Comparison of ENCODE assay signal across 20 cellular contexts in genomic region chr10:71854031-71854430, GRCh38. TPM values are rescaled to one million over a fixed set of nuclear protein-coding genes. Genes with fewer than 3 reads are reported as not detected.
DNase-seq lines count a peak whose midpoint lies in the region; ATAC-seq and TF ChIP-seq lines count a peak whose summit lies in the region.
"Had no signal": no experiment of that assay in that cellular context is flagged by ENCODE, and none has a peak within 500 bp of the region (broad histone marks: within the 10 kb centered on the region; RNA-seq: fewer than 3 reads in every experiment).

No MANE protein-coding gene starts in this region.

- H3K4me2 ChIP-seq in fibroblast of lung (ENCODE audit: extremely low read depth, insufficient read depth, low read length) (no peak overlapping the region), neural progenitor cell (no peak overlapping the region)
- H3K4me2 ChIP-seq: BLaER1 had no signal

- no peak overlapping the region for H2AFZ ChIP-seq in fibroblast of lung (ENCODE audit: low read length)
- peak overlapping the region; percentile 22 for H2AFZ ChIP-seq in neural progenitor cell (replicated peaks)

- H3K79me2 ChIP-seq in fibroblast of lung (ENCODE audit: control insufficient read depth, insufficient read depth, low read length) (peaks cover 19% of the 10 kb centered on the region), neural progenitor cell (ENCODE audit: low read depth) (peaks cover 20% of the 10 kb centered on the region)

- peaks cover 28% of the 10 kb centered on the region for H3K4me1 Mint-ChIP-seq in neural progenitor cell
- H3K4me1 Mint-ChIP-seq in activated CD4-positive, alpha-beta T cell treated with anti-CD3 and anti-CD28 coated beads for 36 hours = peaks cover 23% of the 10 kb centered on the region

- H3K27ac ChIP-seq in fibroblast of lung (ENCODE audit: insufficient read depth, low read length) (no peak overlapping the region), neural progenitor cell (no peak overlapping the region)
- H3K27ac ChIP-seq: BLaER1, sigmoid colon had no signal

- H3K27me3 ChIP-seq in fibroblast of lung (ENCODE audit: control insufficient read depth, insufficient read depth, low read length) (no peaks in the 10 kb centered on the region), neural progenitor cell (no peaks in the 10 kb centered on the region)
- H3K27me3 ChIP-seq: BLaER1, dorsolateral prefrontal cortex, sigmoid colon had no signal

- H3K36me3 ChIP-seq in fibroblast of lung (ENCODE audit: control insufficient read depth, insufficient read depth, low read length) (no peaks in the 10 kb centered on the region), neural progenitor cell (no peaks in the 10 kb centered on the region)
- H3K36me3 ChIP-seq: BLaER1, HAP-1, sigmoid colon had no signal

- no peak overlapping the region for H3K4me3 ChIP-seq in fibroblast of lung (replicated peaks in 1 of 4; ENCODE audit: control extremely low read depth in 1 of 4, insufficient read depth in 1 of 4, low read depth in 3 of 4, low read length in 4 of 4)
- H3K4me3 ChIP-seq in neural progenitor cell = no peak overlapping the region
- H3K4me3 ChIP-seq: BLaER1, dorsolateral prefrontal cortex, HAP-1, sigmoid colon had no signal

- peak; percentile 35 for DNase-seq in AG20443 (ENCODE audit: low spot score)
- DNase-seq in OCI-M1 (lab: John Stamatoyannopoulos, UW) = peak; percentile 38
- peak; percentile 57 to 65 for DNase-seq in fibroblast of lung (ENCODE audit: low read depth in 2 of 2)
- DNase-seq in neural progenitor cell (ENCODE audit: low spot score) = no peak
- DNase-seq in NOMO-1 treated with dmso at 0.1 percent for 144 hours (lab: John Stamatoyannopoulos, UW; ENCODE audit: unreplicated experiment) = no peak
- no peak for DNase-seq in activated CD4-positive, alpha-beta T cell treated with anti-CD3 and anti-CD28 coated beads for 36 hours
- DNase-seq: activated CD4-positive, alpha-beta memory T cell treated with anti-CD3 and anti-CD28 coated beads, Interleukin-2, amount 10 ng/mL, durations not matched to agents 7 days and 5 days; amniotic stem cell; DMS79; dorsolateral prefrontal cortex; KBM-7; NCI-H1105; NCI-H345; sigmoid colon; stimulated activated CD4-positive, alpha-beta T cell treated with anti-CD3 and anti-CD28 coated beads, Interleukin-4, amount 100 ng/mL, for 24 hours had no signal

- H4K20me1 ChIP-seq in fibroblast of lung (ENCODE audit: control insufficient read depth, extremely low read depth, insufficient read depth, low read length) (no peaks in the 10 kb centered on the region), neural progenitor cell (ENCODE audit: low read depth) (peaks cover 11% of the 10 kb centered on the region)

- POLR2A ChIA-PET in activated CD4-positive, alpha-beta T cell treated with anti-CD3 and anti-CD28 coated beads for 36 hours (lab: Charles Lee) = interaction anchor here (0.7 kb wide), 1 partner anchor 25 kb away, joined by 3 read pairs; no protein-coding TSS in a partner anchor

- H3K9me3 ChIP-seq in fibroblast of lung (ENCODE audit: control insufficient read depth, insufficient read depth, low read depth, low read length) (no peaks in the 10 kb centered on the region), neural progenitor cell (ENCODE audit: low read depth) (no peaks in the 10 kb centered on the region)
- H3K9me3 ChIP-seq: BLaER1, HAP-1, sigmoid colon had no signal

- TF ChIP-seq CTCF in fibroblast of lung (conservative IDR thresholded peaks at IDR 0.05 in 1 of 2, IDR thresholded peaks at IDR 0.05 in 1 of 2; ENCODE audit: low read depth in 1 of 2, low read length in 2 of 2) (no peak), neural progenitor cell (IDR thresholded peaks at IDR 0.05) (no peak)

- peaks cover 11% of the 10 kb centered on the region for H3K27me3 Mint-ChIP-seq in neural progenitor cell (ENCODE audit: insufficient read depth, low read depth)
- no peaks in the 10 kb centered on the region for H3K27me3 Mint-ChIP-seq in activated CD4-positive, alpha-beta T cell treated with anti-CD3 and anti-CD28 coated beads for 36 hours

- ATAC-seq in HG03354 (IDR thresholded peaks at IDR 0.05; ENCODE audit: poor library complexity, severe bottlenecking, unreplicated experiment) = no peak
- no peak for ATAC-seq in HG03097 (IDR thresholded peaks at IDR 0.05; ENCODE audit: low FRiP score, unreplicated experiment)
- no peak for ATAC-seq in activated CD4-positive, alpha-beta T cell treated with anti-CD3 and anti-CD28 coated beads for 36 hours
- ATAC-seq: natural killer cell treated with Interleukin-12 subunit alpha and Interleukin-12 subunit beta and Interleukin-15 and Interleukin-18, amount 100 ng/mL, for 72 hours had no signal

- intact Hi-C loops in activated CD4-positive, alpha-beta T cell treated with anti-CD3 and anti-CD28 coated beads for 36 hours (cut with DNase I, micrococcal nuclease) = loop anchor here (5.0 kb wide), 2 partner anchors 33 to 1682 kb away; partner anchors contain the start of gene SAR1A (in 1 of the 2)

- H3K27ac Mint-ChIP-seq in neural progenitor cell = peak overlapping the region; percentile 78
- H3K27ac Mint-ChIP-seq in activated CD4-positive, alpha-beta T cell treated with anti-CD3 and anti-CD28 coated beads for 36 hours = no peak overlapping the region
- H3K27ac Mint-ChIP-seq: activated CD4-positive, alpha-beta memory T cell treated with anti-CD3 and anti-CD28 coated beads, Interleukin-2, amount 10 ng/mL, durations not matched to agents 7 days and 5 days; natural killer cell treated with Interleukin-12 subunit alpha and Interleukin-12 subunit beta and Interleukin-15 and Interleukin-18, amount 100 ng/mL, for 72 hours had no signal

- peaks cover 8% of the 10 kb centered on the region for H3F3A ChIP-seq in neural progenitor cell (ENCODE audit: low read depth)

- CTCF ChIA-PET in activated CD4-positive, alpha-beta T cell treated with anti-CD3 and anti-CD28 coated beads for 36 hours (lab: Charles Lee) = interaction anchor here (1.1 kb wide), 1 partner anchor 531 kb away, joined by 3 read pairs; no protein-coding TSS in a partner anchor

- H3K4me1 ChIP-seq in fibroblast of lung (ENCODE audit: control insufficient read depth, extremely low read depth, insufficient read depth, low read length) (peaks cover 6% of the 10 kb centered on the region), neural progenitor cell (peaks cover 4% of the 10 kb centered on the region)

- peak overlapping the region; percentile 37 for H3K4me3 Mint-ChIP-seq in neural progenitor cell
- H3K4me3 Mint-ChIP-seq in activated CD4-positive, alpha-beta T cell treated with anti-CD3 and anti-CD28 coated beads for 36 hours = no peak overlapping the region
- H3K4me3 Mint-ChIP-seq: activated CD4-positive, alpha-beta memory T cell treated with anti-CD3 and anti-CD28 coated beads, Interleukin-2, amount 10 ng/mL, durations not matched to agents 7 days and 5 days; natural killer cell treated with Interleukin-12 subunit alpha and Interleukin-12 subunit beta and Interleukin-15 and Interleukin-18, amount 100 ng/mL, for 72 hours had no signal

- H3K9ac ChIP-seq in fibroblast of lung (ENCODE audit: insufficient read depth, low read length) = no peak overlapping the region
- no peak overlapping the region for H3K9ac ChIP-seq in neural progenitor cell
- H3K9ac ChIP-seq: BLaER1 had no signal

- no peaks in the 10 kb centered on the region for H3K9me3 Mint-ChIP-seq in neural progenitor cell
- no peaks in the 10 kb centered on the region for H3K9me3 Mint-ChIP-seq in activated CD4-positive, alpha-beta T cell treated with anti-CD3 and anti-CD28 coated beads for 36 hours (ENCODE audit: low read depth)
- H3K9me3 Mint-ChIP-seq: activated CD4-positive, alpha-beta memory T cell treated with anti-CD3 and anti-CD28 coated beads, Interleukin-2, amount 10 ng/mL, durations not matched to agents 7 days and 5 days; natural killer cell treated with Interleukin-12 subunit alpha and Interleukin-12 subunit beta and Interleukin-15 and Interleukin-18, amount 100 ng/mL, for 72 hours had no signal

- H3K36me3 Mint-ChIP-seq in neural progenitor cell = peaks cover 6% of the 10 kb centered on the region
- no peaks in the 10 kb centered on the region for H3K36me3 Mint-ChIP-seq in activated CD4-positive, alpha-beta T cell treated with anti-CD3 and anti-CD28 coated beads for 36 hours (ENCODE audit: low read depth)
- H3K36me3 Mint-ChIP-seq: natural killer cell treated with Interleukin-12 subunit alpha and Interleukin-12 subunit beta and Interleukin-15 and Interleukin-18, amount 100 ng/mL, for 72 hours had no signal

RNA-seq across cellular contexts. Expression of gene PSAP, which starts 3.0 kb away (rescaled TPM):
- total RNA-seq in fibroblast of lung (1,180 and 1,808 TPM in 2 replicates), neural progenitor cell (ENCODE audit: low replicate concordance) (358 and 493 TPM in 2 replicates)
- 967 and 1,566 TPM in 2 replicates for polyA plus RNA-seq in fibroblast of lung
- polyA plus RNA-seq in fibroblast of lung (2012) = 630 and 1,072 TPM in 2 replicates
- 530 and 547 TPM in 2 replicates for polyA minus RNA-seq in fibroblast of lung (ENCODE audit: low replicate concordance)
- total RNA-seq in activated CD4-positive, alpha-beta T cell treated with anti-CD3 and anti-CD28 coated beads for 36 hours = 100 to 1,000 TPM; 100 to 109 TPM

Comparison
In these comparisons a context has a peak if more than half of its experiments do, and no peak if none do; other contexts are left out.
1. DNase-seq: peak in AG20443 (single experiment), OCI-M1 (single experiment) and fibroblast of lung (2 of 2); none in neural progenitor cell (single experiment), NOMO-1 treated with dmso at 0.1 percent for 144 hours (single experiment) and activated CD4-positive, alpha-beta T cell treated with anti-CD3 and anti-CD28 coated beads for 36 hours (single experiment).